In genomic region chr7:85115862-85116261, GRCh38 we compare ENCODE assay signal across 32 cellular contexts.
"Had no signal": no experiment of that assay in that cellular context is flagged by ENCODE, and none has a peak within 500 bp of the region (broad histone marks: within the 10 kb centered on the region; RNA-seq: fewer than 3 reads in every experiment).

No MANE protein-coding gene starts in this region.

- H3K4me1 ChIP-seq: heart right ventricle, left ventricle myocardium inferior, neural progenitor cell, pancreas, prostate gland, stomach, testis, transverse colon, upper lobe of left lung, vagina had no signal

- H3K79me2 ChIP-seq: hepatocyte had no signal

- H3K4me3 ChIP-seq: heart right ventricle, hepatocyte, left ventricle myocardium inferior, lung, mucosa of descending colon, neural progenitor cell, pancreas, prostate gland, skin epidermis, stomach, testis, thyroid gland, transverse colon, upper lobe of left lung, vagina had no signal

- H3K36me3 Mint-ChIP-seq: naive thymus-derived CD8-positive, alpha-beta T cell; stimulated activated naive B cell treated with anti-CD40 and anti-IgM and Interleukin-4, amounts not matched to agents 10 μg/mL and 1 μg/mL and 100 μg/mL, for 72 hours had no signal

- H3K4me3 Mint-ChIP-seq: naive thymus-derived CD8-positive, alpha-beta T cell; nephron; neural progenitor cell; stimulated activated naive B cell treated with anti-CD40 and anti-IgM and Interleukin-4, amounts not matched to agents 10 μg/mL and 1 μg/mL and 100 μg/mL, for 72 hours had no signal

- H3K9me3 Mint-ChIP-seq: neural progenitor cell; stimulated activated naive B cell treated with anti-CD40 and anti-IgM and Interleukin-4, amounts not matched to agents 10 μg/mL and 1 μg/mL and 100 μg/mL, for 72 hours had no signal

- H3K4me1 Mint-ChIP-seq: naive thymus-derived CD8-positive, alpha-beta T cell; nephron; neural progenitor cell; stimulated activated naive B cell treated with anti-CD40 and anti-IgM and Interleukin-4, amounts not matched to agents 10 μg/mL and 1 μg/mL and 100 μg/mL, for 72 hours had no signal

- H3K4me2 ChIP-seq: hepatocyte, neural progenitor cell had no signal

- H3K9me3 ChIP-seq: heart right ventricle, mucosa of descending colon, neutrophil, pancreas, prostate gland, stomach, testis, thyroid gland, transverse colon, upper lobe of left lung, vagina had no signal

- H3K9ac ChIP-seq: neural progenitor cell had no signal

- H3K27me3 Mint-ChIP-seq: naive thymus-derived CD8-positive, alpha-beta T cell; stimulated activated naive B cell treated with anti-CD40 and anti-IgM and Interleukin-4, amounts not matched to agents 10 μg/mL and 1 μg/mL and 100 μg/mL, for 72 hours had no signal

- H2AFZ ChIP-seq: hepatocyte, neural progenitor cell had no signal

- H3K36me3 ChIP-seq: heart right ventricle, left ventricle myocardium inferior, neural progenitor cell, neutrophil, pancreas, prostate gland, stomach, thyroid gland, transverse colon, upper lobe of left lung, vagina had no signal

- H3K27me3 ChIP-seq: heart right ventricle, hepatocyte, neural progenitor cell, neutrophil, pancreas, stomach, testis, thyroid gland, transverse colon, upper lobe of left lung, vagina had no signal

- DNase-seq: heart right ventricle; kidney; left ventricle myocardium inferior; mesendoderm; midbrain; mucosa of descending colon; naive thymus-derived CD8-positive, alpha-beta T cell; occipital lobe; pancreas; posterior cingulate gyrus; retina; right cardiac atrium; stimulated activated CD4-positive, alpha-beta T cell treated with anti-CD3 and anti-CD28 coated beads, Interleukin-12 subunit alpha, Interleukin-12 subunit beta, amount 100 ng/mL, for 4 hours; stimulated activated CD4-positive, alpha-beta T cell treated with anti-CD3 and anti-CD28 coated beads, Interleukin-15, amount 100 ng/mL, for 24 hours; stimulated activated CD4-positive, alpha-beta T cell treated with anti-CD3 and anti-CD28 coated beads, Interleukin-2, amount 100 ng/mL, for 24 hours; stimulated activated CD4-positive, alpha-beta T cell treated with anti-CD3 and anti-CD28 coated beads, Interleukin-4, amount 100 ng/mL, for 1 hour; stimulated activated naive B cell treated with anti-CD40 and anti-IgM and Interleukin-4, amounts not matched to agents 10 μg/mL and 1 μg/mL and 100 μg/mL, for 72 hours; stimulated activated naive CD8-positive, alpha-beta T cell treated with anti-CD3 and anti-CD28 coated beads, Interleukin-15, Interleukin-2, amounts not matched to agents 100 U/mL and 50 U/mL, for 24 hours; stomach; testis; thyroid gland; transverse colon; upper lobe of left lung had no signal

- ATAC-seq: heart right ventricle; mucosa of descending colon; naive thymus-derived CD8-positive, alpha-beta T cell; pancreas; right cardiac atrium; sciatic nerve; stimulated activated naive B cell treated with anti-CD40 and anti-IgM and Interleukin-4, amounts not matched to agents 10 μg/mL and 1 μg/mL and 100 μg/mL, for 72 hours; stimulated activated naive CD8-positive, alpha-beta T cell treated with anti-CD3 and anti-CD28 coated beads, Interleukin-15, Interleukin-2, amounts not matched to agents 100 U/mL and 50 U/mL, for 24 hours had no signal

- H3K27ac Mint-ChIP-seq: naive thymus-derived CD8-positive, alpha-beta T cell; nephron; neural progenitor cell; stimulated activated naive B cell treated with anti-CD40 and anti-IgM and Interleukin-4, amounts not matched to agents 10 μg/mL and 1 μg/mL and 100 μg/mL, for 72 hours had no signal

- H3K27ac ChIP-seq: heart right ventricle, hepatocyte, left ventricle myocardium inferior, neural progenitor cell, neutrophil, pancreas, prostate gland, skin epidermis, stomach, testis, thyroid gland, transverse colon, upper lobe of left lung, vagina had no signal
